In genomic region chr3:163556804-163557203, GRCh38 we compare ENCODE assay signal across 20 cellular contexts.
DNase-seq lines count a peak whose midpoint lies in the region; ATAC-seq and TF ChIP-seq lines count a peak whose summit lies in the region.
"Had no signal": no experiment of that assay in that cellular context is flagged by ENCODE, and none has a peak within 500 bp of the region (broad histone marks: within the 10 kb centered on the region; RNA-seq: fewer than 3 reads in every experiment).

No MANE protein-coding gene starts in this region.

- no peak overlapping the region for H3K9ac ChIP-seq in SU-DHL-6 (ENCODE audit: low read length)
- H3K9ac ChIP-seq: BLaER1 had no signal

- POLR2A ChIA-PET in naive thymus-derived CD8-positive, alpha-beta T cell (lab: Charles Lee), result no interaction called here

- intact Hi-C loops in ovary (cut with DNase I), result no loop called here

- no peak overlapping the region for H3K27ac Mint-ChIP-seq in naive thymus-derived CD8-positive, alpha-beta T cell
- H3K27ac Mint-ChIP-seq: CD14-positive monocyte; CD4-positive, alpha-beta memory T cell; CD4-positive, CD25-positive, alpha-beta regulatory T cell had no signal

- H3K4me3 ChIP-seq in SU-DHL-6 (ENCODE audit: insufficient read depth, low read length, poor library complexity, severe bottlenecking) (no peak overlapping the region), ovary (no peak overlapping the region)
- H3K4me3 ChIP-seq: A549, BLaER1 had no signal

- H3K9me3 ChIP-seq in SU-DHL-6 (ENCODE audit: insufficient read depth, low read length) (no peaks in the 10 kb centered on the region), ovary (no peaks in the 10 kb centered on the region)
- H3K9me3 ChIP-seq: A549, BE2C had no signal

- H3K27me3 ChIP-seq in SU-DHL-6 (ENCODE audit: low read length), result no peaks in the 10 kb centered on the region
- no peaks in the 10 kb centered on the region for H3K27me3 ChIP-seq in ovary
- H3K27me3 ChIP-seq: BE2C, BLaER1 had no signal

- H3K9me2 ChIP-seq in SU-DHL-6 (replicated peaks; ENCODE audit: insufficient read depth, low read length), result no peaks in the 10 kb centered on the region

- ATAC-seq in naive thymus-derived CD8-positive, alpha-beta T cell, result no peak
- ATAC-seq: A549 had no signal

- peaks cover 0 to 18% (median 6%) of the 10 kb centered on the region in 9 donors for H3K9me3 Mint-ChIP-seq in naive thymus-derived CD8-positive, alpha-beta T cell

- no peaks in the 10 kb centered on the region for H3K27me3 Mint-ChIP-seq in naive thymus-derived CD8-positive, alpha-beta T cell
- H3K27me3 Mint-ChIP-seq: CD4-positive, alpha-beta memory T cell; CD4-positive, CD25-positive, alpha-beta regulatory T cell; CD8-positive, alpha-beta memory T cell had no signal

- no peaks in the 10 kb centered on the region for H3K79me2 ChIP-seq in SU-DHL-6 (ENCODE audit: insufficient read depth, low read length)

- peak overlapping the region; percentile 79 for H2AFZ ChIP-seq in SU-DHL-6 (ENCODE audit: low read depth, low read length, severe bottlenecking)

- H3K4me2 ChIP-seq in SU-DHL-6 (ENCODE audit: low read depth, low read length, poor library complexity, severe bottlenecking), result no peak overlapping the region
- H3K4me2 ChIP-seq: A549, BLaER1 had no signal

- H3K4me3 Mint-ChIP-seq in naive thymus-derived CD8-positive, alpha-beta T cell, result no peak overlapping the region
- H3K4me3 Mint-ChIP-seq: CD14-positive monocyte; CD4-positive, alpha-beta memory T cell; CD4-positive, CD25-positive, alpha-beta regulatory T cell; CD8-positive, alpha-beta memory T cell had no signal

- no peaks in the 10 kb centered on the region for H4K20me1 ChIP-seq in SU-DHL-6 (ENCODE audit: low read depth, low read length)
- H4K20me1 ChIP-seq: BLaER1 had no signal

- TF ChIP-seq EP300 in ovary (IDR thresholded peaks at IDR 0.05), result no peak

- H3K27ac ChIP-seq in SU-DHL-6 (ENCODE audit: low read depth, low read length) (no peak overlapping the region), ovary (no peak overlapping the region)
- H3K27ac ChIP-seq: 22Rv1, A549, BLaER1 had no signal

- TF ChIP-seq POLR2A in ovary (IDR thresholded peaks at IDR 0.05), result no peak

- peaks cover 5% of the 10 kb centered on the region; the same call in 1 of the 2 replicates for H3K36me3 ChIP-seq in SU-DHL-6 (ENCODE audit: low read length)
- no peaks in the 10 kb centered on the region for H3K36me3 ChIP-seq in ovary
- H3K36me3 ChIP-seq: BE2C, BLaER1 had no signal

- H3F3A ChIP-seq in SU-DHL-6 (ENCODE audit: insufficient read depth), result no peaks in the 10 kb centered on the region

- 88 to 94% (median 92%) methylated on average over 2 of the region's 2 CpGs for WGBS in ovary, 3 donors

- no peaks in the 10 kb centered on the region for H3K36me3 Mint-ChIP-seq in naive thymus-derived CD8-positive, alpha-beta T cell
- H3K36me3 Mint-ChIP-seq: CD14-positive monocyte; CD4-positive, alpha-beta memory T cell; CD4-positive, CD25-positive, alpha-beta regulatory T cell; CD8-positive, alpha-beta memory T cell had no signal

- no peak for TF ChIP-seq CTCF in SU-DHL-6 (IDR thresholded peaks at IDR 0.05; ENCODE audit: insufficient read depth, low read length, poor library complexity, severe bottlenecking)
- TF ChIP-seq CTCF in ovary (IDR thresholded peaks at IDR 0.05), result no peak

- DNase-seq in DMS53 (lab: John Stamatoyannopoulos, UW), result peak; percentile 5
- no peak for DNase-seq in DMS53 treated with DMSO at 0.1 percent for 48 hours (lab: John Stamatoyannopoulos, UW; ENCODE audit: unreplicated experiment)
- peak; percentile 9 for DNase-seq in ELR (ENCODE audit: low read depth)
- DNase-seq in naive thymus-derived CD8-positive, alpha-beta T cell, result no peak
- no peak for DNase-seq in ovary
- DNase-seq: ACHN; BE2C; C1 segment of cervical spinal cord; CD4-positive, alpha-beta memory T cell; CD4-positive, CD25-positive, alpha-beta regulatory T cell; CD8-positive, alpha-beta memory T cell; COR-L47; DMS79 treated with DMSO at 0.1 percent for 48 hours; EL; GF-D8 had no signal

- H3K4me1 ChIP-seq in ovary (ENCODE audit: insufficient read depth), result no peaks in the 10 kb centered on the region
- H3K4me1 ChIP-seq: A549, BE2C, BLaER1 had no signal

- H3K4me1 Mint-ChIP-seq in naive thymus-derived CD8-positive, alpha-beta T cell, result no peaks in the 10 kb centered on the region
- H3K4me1 Mint-ChIP-seq: CD14-positive monocyte; CD4-positive, alpha-beta memory T cell; CD4-positive, CD25-positive, alpha-beta regulatory T cell; CD8-positive, alpha-beta memory T cell had no signal

Comparison
In these comparisons a context has a peak if more than half of its experiments do, and no peak if none do; other contexts are left out.
1. DNase-seq: peak in DMS53 (single experiment) and ELR (single experiment); none in DMS53 treated with DMSO at 0.1 percent for 48 hours (single experiment), naive thymus-derived CD8-positive, alpha-beta T cell (0 of 10) and ovary (0 of 5).